10 cellular contexts compared by ENCODE assay signal in genomic region chr2:176490061-176490861, GRCh38.
DNase-seq lines count a peak whose midpoint lies in the region; ATAC-seq and TF ChIP-seq lines count a peak whose summit lies in the region.
"Had no signal": no experiment of that assay in that cellular context is flagged by ENCODE, and none has a peak within 500 bp of the region (broad histone marks: within the 10 kb centered on the region; RNA-seq: fewer than 3 reads in every experiment).

No MANE protein-coding gene starts in this region.

- H3K36me3 ChIP-seq in KOPT-K1 (ENCODE audit: insufficient read depth, low read length) (no peaks in the 10 kb centered on the region), lower lobe of right lung (no peaks in the 10 kb centered on the region), tibial nerve (no peaks in the 10 kb centered on the region)
- H3K36me3 ChIP-seq: thoracic aorta had no signal

- no peak overlapping the region for H3K4me3 ChIP-seq in lower lobe of right lung
- H3K4me3 ChIP-seq in tibial nerve, result peak overlapping the region in 1 of 4 donors; percentile 9
- H3K4me3 ChIP-seq: thoracic aorta had no signal

- no peak for TF ChIP-seq EP300 in tibial nerve (IDR thresholded peaks at IDR 0.05)

- ATAC-seq in lower lobe of right lung, result peak; percentile 30 to 46
- ATAC-seq in HG03442 (IDR thresholded peaks at IDR 0.05; ENCODE audit: unreplicated experiment), result no peak

- peaks cover 18% of the 10 kb centered on the region for H3K4me1 ChIP-seq in lower lobe of right lung
- H3K4me1 ChIP-seq in tibial nerve, result peaks cover 0 to 47% (median 22%) of the 10 kb centered on the region in 4 donors

- TF ChIP-seq CTCF in lower lobe of right lung (IDR thresholded peaks at IDR 0.05) (no peak), tibial nerve (IDR thresholded peaks at IDR 0.05) (no peak)

- H3K27me3 ChIP-seq in lower lobe of right lung (ENCODE audit: low read depth) (peaks cover 3% of the 10 kb centered on the region), tibial nerve (no peaks in the 10 kb centered on the region)

- DNase-seq in epithelial cell of prostate (ENCODE audit: low read depth, low spot score) (no peak), lower lobe of right lung (no peak), tibial nerve (ENCODE audit: low spot score in 2 of 2) (peak in 1 of 2 donors; percentile 15), T-helper 1 cell (no peak), DMS79 (lab: John Stamatoyannopoulos, UW) (no peak), DMS 273 treated with DMSO at 0.1 percent for 48 hours (lab: John Stamatoyannopoulos, UW) (no peak)
- DNase-seq: SHP77 treated with DMSO at 0.1 percent for 48 hours had no signal

- H3K9me3 ChIP-seq in KOPT-K1 (ENCODE audit: insufficient read depth, low read length, poor library complexity, severe bottlenecking) (no peaks in the 10 kb centered on the region), lower lobe of right lung (no peaks in the 10 kb centered on the region), tibial nerve (no peaks in the 10 kb centered on the region)
- H3K9me3 ChIP-seq: thoracic aorta had no signal

- H3K27ac ChIP-seq in KOPT-K1 (ENCODE audit: low read depth, low read length, poor library complexity, severe bottlenecking), result peak overlapping the region; percentile 75
- peak overlapping the region; percentile 68 for H3K27ac ChIP-seq in epithelial cell of prostate
- no peak overlapping the region for H3K27ac ChIP-seq in lower lobe of right lung
- peak overlapping the region; percentile 45 to 87 (median 68) for H3K27ac ChIP-seq in tibial nerve
- H3K27ac ChIP-seq: thoracic aorta had no signal

- intact Hi-C loops in lower lobe of right lung (cut with DNase I), result no loop called here

- TF ChIP-seq POLR2A in tibial nerve (IDR thresholded peaks at IDR 0.05), result no peak

- WGBS in tibial nerve, 2 donors, result 54 to 59% methylated on average over 36 to 40 of the region's 47 CpGs
